ENCODE assay signal across 14 cellular contexts in the genomic region with DNA sequence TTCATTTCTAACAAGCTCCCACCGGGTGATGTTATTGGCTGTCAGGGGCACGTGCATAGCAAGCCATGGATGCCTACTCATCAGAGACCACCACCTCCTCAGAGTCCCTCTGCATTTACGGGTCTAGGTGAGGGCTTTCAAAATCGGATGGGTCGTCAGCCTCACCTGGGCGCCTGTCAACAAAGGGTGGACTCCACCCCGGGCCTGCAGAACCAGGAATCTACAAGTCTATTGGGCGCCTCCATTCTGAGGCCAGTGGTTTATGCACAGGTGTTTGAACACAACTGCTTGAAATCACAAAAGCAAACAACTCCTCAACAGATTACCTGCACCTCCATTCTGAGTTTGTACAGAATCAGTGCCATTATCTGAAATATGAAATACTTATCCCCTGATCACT.
A peak's percentile ranks its signal among the peaks of the same experiment; 100 is the strongest.
DNase-seq lines count a peak whose midpoint lies in the region; ATAC-seq and TF ChIP-seq lines count a peak whose summit lies in the region.
"Had no signal": no experiment of that assay in that cellular context is flagged by ENCODE, and none has a peak within 500 bp of the region (broad histone marks: within the 10 kb centered on the region; RNA-seq: fewer than 3 reads in every experiment).

No MANE protein-coding gene starts in this region.

- H3K4me3 ChIP-seq in Peyer's patch (peak overlapping the region in 1 of 4 donors; percentile 14), hepatocyte (no peak overlapping the region), gastroesophageal sphincter (no peak overlapping the region)
- H3K4me3 ChIP-seq: GM23338 had no signal

- no peak for ATAC-seq in gastroesophageal sphincter

- no peak for TF ChIP-seq EP300 in gastroesophageal sphincter (IDR thresholded peaks at IDR 0.05)

- no peak overlapping the region for H2AFZ ChIP-seq in hepatocyte
- H2AFZ ChIP-seq: GM23338 had no signal

- 77% methylated on average over 8 of the region's 8 CpGs for WGBS in hepatocyte (ENCODE audit: low lambda C conversion rate, missing lambda C conversion rate)
- WGBS in gastroesophageal sphincter (ENCODE audit: low coverage in 1 of 2), 2 donors, result 97% methylated on average over 5 to 7 of the region's 8 CpGs

- H3K27me3 ChIP-seq in Peyer's patch (no peaks in the 10 kb centered on the region), hepatocyte (no peaks in the 10 kb centered on the region), gastroesophageal sphincter (no peaks in the 10 kb centered on the region)

- H3K36me3 ChIP-seq in Peyer's patch, result no peaks in the 10 kb centered on the region
- H3K36me3 ChIP-seq in hepatocyte (replicated peaks; ENCODE audit: insufficient read depth, low read depth), result no peaks in the 10 kb centered on the region
- no peaks in the 10 kb centered on the region for H3K36me3 ChIP-seq in gastroesophageal sphincter

- H3K4me3 Mint-ChIP-seq in nephron, result no peak overlapping the region
- H3K4me3 Mint-ChIP-seq in type B pancreatic cell, result no peak overlapping the region
- H3K4me3 Mint-ChIP-seq: CD4-positive, alpha-beta memory T cell; GM23338 had no signal

- H3K79me2 ChIP-seq in hepatocyte, result no peaks in the 10 kb centered on the region

- no peaks in the 10 kb centered on the region for H3K9me3 Mint-ChIP-seq in nephron
- peaks cover 8% of the 10 kb centered on the region for H3K9me3 Mint-ChIP-seq in type B pancreatic cell

- H3K9me2 ChIP-seq in hepatocyte (replicated peaks; ENCODE audit: insufficient read depth), result no peaks in the 10 kb centered on the region

- H3K36me3 Mint-ChIP-seq in nephron (ENCODE audit: low read depth) (no peaks in the 10 kb centered on the region), type B pancreatic cell (peaks cover 3% of the 10 kb centered on the region)
- H3K36me3 Mint-ChIP-seq: CD4-positive, alpha-beta memory T cell had no signal

- peak overlapping the region; percentile 55 to 91 (median 60) for H3K27ac Mint-ChIP-seq in nephron
- peak overlapping the region; percentile 86 for H3K27ac Mint-ChIP-seq in type B pancreatic cell
- H3K27ac Mint-ChIP-seq: CD4-positive, alpha-beta memory T cell; GM23338 had no signal

- DNase-seq in Peyer's patch, result no peak
- DNase-seq in hepatocyte (ENCODE audit: low spot score), result no peak
- no peak for DNase-seq in type B pancreatic cell (ENCODE audit: extremely low spot score, unreplicated experiment)
- DNase-seq in EL, result no peak
- DNase-seq in KBM-7, result no peak
- DNase-seq: CD4-positive, alpha-beta memory T cell; KG1; NCI-H1417 treated with DMSO at 0.1 percent for 48 hours; NCI-H1930; NCI-H524; SHP77 treated with DMSO at 0.1 percent for 48 hours had no signal

- H3K4me1 ChIP-seq in Peyer's patch (peaks cover 0 to 25% (median 0%) of the 10 kb centered on the region in 4 donors), hepatocyte (ENCODE audit: insufficient read depth) (peaks cover 31% of the 10 kb centered on the region), gastroesophageal sphincter (peaks cover 0 to 22% (median 11%) of the 10 kb centered on the region in 3 donors)

- TF ChIP-seq POLR2A in Peyer's patch (IDR thresholded peaks at IDR 0.05) (no peak), gastroesophageal sphincter (IDR thresholded peaks at IDR 0.05) (no peak)

- H3K27me3 Mint-ChIP-seq in nephron (ENCODE audit: low read depth), result peaks cover 6% of the 10 kb centered on the region
- no peaks in the 10 kb centered on the region for H3K27me3 Mint-ChIP-seq in type B pancreatic cell
- H3K27me3 Mint-ChIP-seq: CD4-positive, alpha-beta memory T cell had no signal

- H3K9me3 ChIP-seq in Peyer's patch (no peaks in the 10 kb centered on the region), hepatocyte (ENCODE audit: low read depth) (no peaks in the 10 kb centered on the region), gastroesophageal sphincter (no peaks in the 10 kb centered on the region)

- H3K27ac ChIP-seq in Peyer's patch (peak overlapping the region in 3 of 4 donors; percentile 66 to 94 (median 87)), hepatocyte (peak overlapping the region; percentile 94), gastroesophageal sphincter (no peak overlapping the region)

- TF ChIP-seq CTCF in Peyer's patch (IDR thresholded peaks at IDR 0.05) (no peak), hepatocyte (IDR thresholded peaks at IDR 0.05; ENCODE audit: poor library complexity) (no peak), nephron (IDR thresholded peaks at IDR 0.05; ENCODE audit: unreplicated experiment in 3 of 3) (no peak), type B pancreatic cell (conservative IDR thresholded peaks at IDR 0.05) (no peak), gastroesophageal sphincter (IDR thresholded peaks at IDR 0.05) (no peak)

- peak overlapping the region; percentile 66 for H3K4me2 ChIP-seq in hepatocyte
- H3K4me2 ChIP-seq: GM23338 had no signal

- in situ Hi-C loops in KBM-7 (cut with MboI; ENCODE audit: low pct_unique_long_range_greater_than_20kb, low sequenced_read_pairs), result no loop called here

- no peaks in the 10 kb centered on the region for H4K20me1 ChIP-seq in hepatocyte (ENCODE audit: insufficient read depth, poor library complexity, severe bottlenecking)

- H3K4me1 Mint-ChIP-seq in nephron, result peaks cover 33% of the 10 kb centered on the region
- H3K4me1 Mint-ChIP-seq in type B pancreatic cell (ENCODE audit: unreplicated experiment), result peaks cover 33% of the 10 kb centered on the region

Comparison
In these comparisons a context has a peak if more than half of its experiments do, and no peak if none do; other contexts are left out.
1. H3K27ac ChIP-seq: peak in Peyer's patch (3 of 4) and hepatocyte (single experiment); none in gastroesophageal sphincter (0 of 4).